In the genomic region with DNA sequence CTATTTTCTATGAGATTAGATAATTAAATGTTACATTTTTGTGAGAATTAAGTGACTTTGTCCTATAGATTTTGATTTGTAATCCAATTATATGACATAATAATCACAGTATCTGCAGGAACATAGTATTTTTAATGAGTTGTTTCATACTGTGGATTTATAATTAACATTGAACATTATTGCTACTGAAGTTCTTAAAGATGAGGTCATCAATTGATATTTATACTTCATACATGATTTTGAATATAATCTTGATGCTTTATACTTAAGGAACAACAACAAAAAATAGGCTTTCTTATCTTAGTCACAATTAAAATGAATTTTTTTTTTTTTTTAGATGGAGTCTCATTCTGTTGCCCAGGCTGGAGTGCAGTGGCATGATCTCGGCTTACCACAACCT, we compare ENCODE assay signal across 27 cellular contexts.
"Had no signal": no experiment of that assay in that cellular context is flagged by ENCODE, and none has a peak within 500 bp of the region (broad histone marks: within the 10 kb centered on the region; RNA-seq: fewer than 3 reads in every experiment).

No MANE protein-coding gene starts in this region.

- H3K4me1 ChIP-seq: stomach, suprapubic skin, testis, thyroid gland, tibial artery, tibial nerve, transverse colon, upper lobe of left lung, upper lobe of right lung, uterus, vagina had no signal

- DNase-seq: stimulated activated CD4-positive, alpha-beta T cell treated with anti-CD3 and anti-CD28 coated beads, Interleukin-2, amount 100 ng/mL, for 48 hours; stimulated activated CD4-positive, alpha-beta T cell treated with anti-CD3 and anti-CD28 coated beads, Interleukin-4, amount 100 ng/mL, for 1 hour; stimulated activated CD4-positive, alpha-beta T cell treated with anti-CD3 and anti-CD28 coated beads, Interleukin-4, amount 100 ng/mL, for 24 hours; stimulated activated CD4-positive, alpha-beta T cell treated with anti-CD3 and anti-CD28 coated beads, Interleukin-4, amount 100 ng/mL, for 4 hours; stimulated activated CD8-positive, alpha-beta memory T cell treated with anti-CD3 and anti-CD28 coated beads, Interleukin-4, amount 100 ng/mL, for 48 hours; stimulated activated naive B cell treated with anti-CD40 and anti-IgM and Interleukin-4, amounts not matched to agents 10 μg/mL and 1 μg/mL and 100 μg/mL, for 72 hours; stimulated activated naive CD4-positive, alpha-beta T cell; stimulated activated naive CD4-positive, alpha-beta T cell treated with Interleukin-2 at 50 U/mL for 16 hours; stimulated activated naive CD8-positive, alpha-beta T cell treated with anti-CD3 and anti-CD28 coated beads, Interleukin-15, amount 100 ng/mL, for 72 hours; stimulated activated naive CD8-positive, alpha-beta T cell treated with anti-CD3 and anti-CD28 coated beads, Interleukin-15, Interleukin-2, amounts not matched to agents 100 U/mL and 50 U/mL, for 24 hours; stomach; substantia nigra; testis; thyroid gland; tibial artery; transverse colon; trophoblast cell; upper lobe of left lung; upper lobe of right lung; uterus had no signal

- H3K27me3 ChIP-seq: stomach, suprapubic skin, testis, thyroid gland, tibial artery, tibial nerve, transverse colon, upper lobe of left lung, upper lobe of right lung, uterus, vagina had no signal

- H3K4me3 ChIP-seq: stomach, suprapubic skin, testis, thoracic aorta, thyroid gland, tibial artery, tibial nerve, transverse colon, upper lobe of left lung, upper lobe of right lung, uterus, vagina had no signal

- ATAC-seq: stimulated activated effector memory CD8-positive, alpha-beta T cell treated with anti-CD3 and anti-CD28 coated beads, Interleukin-12 subunit alpha, Interleukin-12 subunit beta, amount 100 ng/mL, for 72 hours; stimulated activated memory B cell treated with anti-CD40 and anti-IgM and Interleukin-4, amounts not matched to agents 10 μg/mL and 1 μg/mL and 100 μg/mL, for 72 hours; stimulated activated naive B cell treated with anti-CD40 and anti-IgM and Interleukin-4, amounts not matched to agents 10 μg/mL and 1 μg/mL and 100 μg/mL, for 72 hours; stimulated activated naive CD8-positive, alpha-beta T cell treated with anti-CD3 and anti-CD28 coated beads, Interleukin-15, amount 100 ng/mL, for 72 hours; stimulated activated naive CD8-positive, alpha-beta T cell treated with anti-CD3 and anti-CD28 coated beads, Interleukin-15, Interleukin-2, amounts not matched to agents 100 U/mL and 50 U/mL, for 24 hours; upper lobe of right lung had no signal

- FAIRE-seq: urothelium cell line had no signal

- H3K9me3 ChIP-seq: stomach, suprapubic skin, testis, thoracic aorta, thyroid gland, tibial artery, tibial nerve, transverse colon, upper lobe of left lung, upper lobe of right lung, uterus, vagina had no signal

- H3K36me3 ChIP-seq: stomach, suprapubic skin, thoracic aorta, thyroid gland, tibial artery, tibial nerve, transverse colon, upper lobe of left lung, upper lobe of right lung, uterus, vagina had no signal

- H3K27ac ChIP-seq: stomach, suprapubic skin, testis, thoracic aorta, thyroid gland, tibial artery, tibial nerve, transverse colon, upper lobe of left lung, upper lobe of right lung, uterus, vagina had no signal
